Comparison of ENCODE assay signal across 23 cellular contexts in the genomic region with DNA sequence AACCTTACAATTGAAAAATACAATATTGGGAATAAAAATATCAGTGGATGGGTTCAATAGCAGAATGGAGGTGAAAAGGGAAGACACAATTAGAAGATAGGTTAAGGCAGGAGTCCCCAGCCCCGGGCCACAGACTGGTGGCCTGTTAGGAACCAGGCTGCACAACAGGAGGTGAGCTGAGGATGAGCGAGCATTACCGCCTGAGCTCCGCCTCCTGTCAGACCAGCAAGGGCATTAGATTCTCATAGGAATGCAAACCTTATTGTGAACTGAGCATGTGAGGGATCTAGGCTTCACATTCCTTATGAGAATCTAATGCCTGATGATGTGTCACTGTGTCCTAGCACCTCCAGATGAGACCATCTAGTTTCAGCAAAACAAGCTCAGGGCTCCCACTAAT.
"Had no signal": no experiment of that assay in that cellular context is flagged by ENCODE, and none has a peak within 500 bp of the region (broad histone marks: within the 10 kb centered on the region; RNA-seq: fewer than 3 reads in every experiment).

No MANE protein-coding gene starts in this region.

- H3K27ac ChIP-seq: body of pancreas, cardiac muscle cell, esophagus muscularis mucosa, gastroesophageal sphincter, ovary, prostate gland, upper lobe of right lung had no signal

- DNase-seq: activated CD4-positive, alpha-beta memory T cell treated with anti-CD3 and anti-CD28 coated beads, Interleukin-2, amount 10 ng/mL, durations not matched to agents 7 days and 5 days; activated CD4-positive, alpha-beta T cell treated with anti-CD3 and anti-CD28 coated beads for 4 hours; activated CD4-positive, CD25-positive, alpha-beta regulatory T cell; activated effector memory CD4-positive, alpha-beta T cell treated with Interleukin-2 at 50 U/mL for 16 hours; activated naive CD4-positive, alpha-beta T cell treated with anti-CD3 and anti-CD28 coated beads for 36 hours; activated T-cell treated with anti-CD3 and anti-CD28 coated beads, Interleukin-2, amount 50 U/mL, for 72 hours; anterior cingulate cortex; body of pancreas; effector CD8-positive, alpha-beta T cell; head of caudate nucleus; left ventricle myocardium superior; mammary epithelial cell; midbrain; natural killer cell; ovary; stimulated activated CD4-positive, alpha-beta T cell treated with anti-CD3 and anti-CD28 coated beads, Interleukin-4, amount 100 ng/mL, for 4 hours; stimulated activated naive CD8-positive, alpha-beta T cell treated with anti-CD3 and anti-CD28 coated beads, Interleukin-15, Interleukin-2, amounts not matched to agents 100 U/mL and 50 U/mL, for 24 hours; T-helper 9 cell; upper lobe of right lung had no signal

- H3K9me3 ChIP-seq: body of pancreas, esophagus muscularis mucosa, gastroesophageal sphincter, ovary, prostate gland, upper lobe of right lung had no signal

- H3K4me1 ChIP-seq: body of pancreas, esophagus muscularis mucosa, gastroesophageal sphincter, prostate gland, upper lobe of right lung had no signal

- H3K36me3 ChIP-seq: cardiac muscle cell, esophagus muscularis mucosa, gastroesophageal sphincter, ovary, prostate gland, upper lobe of right lung had no signal

- H3K27me3 ChIP-seq: cardiac muscle cell, esophagus muscularis mucosa, gastroesophageal sphincter, ovary, upper lobe of right lung had no signal

- H3K4me3 ChIP-seq: body of pancreas, cardiac muscle cell, esophagus muscularis mucosa, gastroesophageal sphincter, ovary, prostate gland, upper lobe of right lung had no signal
